Comparison of ENCODE assay signal across 3 cellular contexts in genomic region chr14:64320362-64320761, GRCh38. TPM values are rescaled to one million over a fixed set of nuclear protein-coding genes. Genes with fewer than 3 reads are reported as not detected.
"Had no signal": no experiment of that assay in that cellular context is flagged by ENCODE, and none has a peak within 500 bp of the region (broad histone marks: within the 10 kb centered on the region; RNA-seq: fewer than 3 reads in every experiment).

No MANE protein-coding gene starts in this region.

RNA-seq across cellular contexts. Expression of gene ESR2, which starts 26.2 kb away (rescaled TPM):
- total RNA-seq: fibroblast of villous mesenchyme had no signal
- polyA plus RNA-seq: foreskin keratinocyte, hepatocyte had no signal
